ENCODE assay signal across 1 cellular context in genomic region chr17:54900457-54901229, GRCh38.
A peak's percentile ranks its signal among the peaks of the same experiment; 100 is the strongest.
TF ChIP-seq lines count a peak whose summit lies in the region.

A gene with protein sequence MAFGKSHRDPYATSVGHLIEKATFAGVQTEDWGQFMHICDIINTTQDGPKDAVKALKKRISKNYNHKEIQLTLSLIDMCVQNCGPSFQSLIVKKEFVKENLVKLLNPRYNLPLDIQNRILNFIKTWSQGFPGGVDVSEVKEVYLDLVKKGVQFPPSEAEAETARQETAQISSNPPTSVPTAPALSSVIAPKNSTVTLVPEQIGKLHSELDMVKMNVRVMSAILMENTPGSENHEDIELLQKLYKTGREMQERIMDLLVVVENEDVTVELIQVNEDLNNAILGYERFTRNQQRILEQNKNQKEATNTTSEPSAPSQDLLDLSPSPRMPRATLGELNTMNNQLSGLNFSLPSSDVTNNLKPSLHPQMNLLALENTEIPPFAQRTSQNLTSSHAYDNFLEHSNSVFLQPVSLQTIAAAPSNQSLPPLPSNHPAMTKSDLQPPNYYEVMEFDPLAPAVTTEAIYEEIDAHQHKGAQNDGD (plus strand): TSS chr17:54900852. CDS start chr17:54900866, 14 bp downstream.

TF ChIP-seq in HepG2, 621 proteins besides CTCF, POLR2A, EP300 and RAD21 (continued from another document and continues in another):
- TF ChIP-seq ZNF784 (CRISPR knock-in tag; IDR thresholded peaks at IDR 0.05; ENCODE audit: borderline replicate concordance) (peak; percentile 81; the same call in 1 of the 2 replicates), ZNF101 (CRISPR knock-in tag; IDR thresholded peaks at IDR 0.05; ENCODE audit: borderline replicate concordance, low read depth) (0 out of 2 replicates have a peak, but pooled peaks have one; percentile 62), KAT7 (CRISPR knock-in tag; IDR thresholded peaks at IDR 0.05; ENCODE audit: borderline replicate concordance) (peak; percentile 77), CHD4 (IDR thresholded peaks at IDR 0.05; ENCODE audit: borderline replicate concordance, low read length) (no peak), HNRNPL (IDR thresholded peaks at IDR 0.05; ENCODE audit: low read depth, low read length) (peak; percentile 89; the same call in 1 of the 2 replicates), UBTF (CRISPR knock-in tag; IDR thresholded peaks at IDR 0.05) (peak; percentile 95), CCDC6 (CRISPR knock-in tag; IDR thresholded peaks at IDR 0.05) (peak; percentile 66), ETV5 (CRISPR knock-in tag; IDR thresholded peaks at IDR 0.05; ENCODE audit: borderline replicate concordance) (no peak), FLYWCH1 (CRISPR knock-in tag; IDR thresholded peaks at IDR 0.05) (no peak), IRF1 (CRISPR knock-in tag; IDR thresholded peaks at IDR 0.05; ENCODE audit: low read depth) (0 out of 2 replicates have a peak, but pooled peaks have one; percentile 58), ZNF800 (CRISPR knock-in tag; IDR thresholded peaks at IDR 0.05) (peak; percentile 79), ZSCAN21 (CRISPR knock-in tag; IDR thresholded peaks at IDR 0.05; ENCODE audit: borderline replicate concordance) (peak; percentile 85; the same call in 1 of the 2 replicates), SMYD3 (CRISPR knock-in tag; IDR thresholded peaks at IDR 0.05) (peak; percentile 49; the same call in 1 of the 2 replicates), DRAP1 (CRISPR knock-in tag; IDR thresholded peaks at IDR 0.05) (no peak; the same call in none of the 2 replicates), SOX5 (CRISPR knock-in tag; IDR thresholded peaks at IDR 0.05; ENCODE audit: borderline replicate concordance) (peak; percentile 20; the same call in 1 of the 2 replicates), KDM5B (CRISPR knock-in tag; IDR thresholded peaks at IDR 0.05; ENCODE audit: borderline replicate concordance) (peak; percentile 78), ZNF556 (CRISPR knock-in tag; IDR thresholded peaks at IDR 0.05; ENCODE audit: borderline replicate concordance) (peak; percentile 81; the same call in 1 of the 2 replicates), RFX5 (IDR thresholded peaks at IDR 0.05; ENCODE audit: low read depth, low read length) (no peak), ZNF724P (CRISPR knock-in tag; IDR thresholded peaks at IDR 0.05; ENCODE audit: borderline replicate concordance) (no peak; the same call in 1 of the 2 replicates), ZBTB7A (CRISPR knock-in tag; IDR thresholded peaks at IDR 0.05) (no peak), SALL1 (CRISPR knock-in tag; IDR thresholded peaks at IDR 0.05) (peak; percentile 83), EED (CRISPR knock-in tag; IDR thresholded peaks at IDR 0.05) (peak; percentile 78; the same call in 1 of the 2 replicates), ZNF572 (CRISPR knock-in tag; IDR thresholded peaks at IDR 0.05) (0 out of 2 replicates have a peak, but pooled peaks have one; percentile 1), ZNF280B (CRISPR knock-in tag; IDR thresholded peaks at IDR 0.05; ENCODE audit: borderline replicate concordance) (no peak), POGK (CRISPR knock-in tag; conservative IDR thresholded peaks at IDR 0.05) (peak; percentile 74)
- TF ChIP-seq, protein P1, sequence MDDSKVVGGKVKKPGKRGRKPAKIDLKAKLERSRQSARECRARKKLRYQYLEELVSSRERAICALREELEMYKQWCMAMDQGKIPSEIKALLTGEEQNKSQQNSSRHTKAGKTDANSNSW (CRISPR knock-in tag; IDR thresholded peaks at IDR 0.05; ENCODE audit: borderline replicate concordance), result 0 out of 2 replicates have a peak, but pooled peaks have one; percentile 76
- TF ChIP-seq, protein P2, sequence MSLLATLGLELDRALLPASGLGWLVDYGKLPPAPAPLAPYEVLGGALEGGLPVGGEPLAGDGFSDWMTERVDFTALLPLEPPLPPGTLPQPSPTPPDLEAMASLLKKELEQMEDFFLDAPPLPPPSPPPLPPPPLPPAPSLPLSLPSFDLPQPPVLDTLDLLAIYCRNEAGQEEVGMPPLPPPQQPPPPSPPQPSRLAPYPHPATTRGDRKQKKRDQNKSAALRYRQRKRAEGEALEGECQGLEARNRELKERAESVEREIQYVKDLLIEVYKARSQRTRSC (CRISPR knock-in tag; IDR thresholded peaks at IDR 0.05; ENCODE audit: low read depth), result no peak
- TF ChIP-seq, protein P3, sequence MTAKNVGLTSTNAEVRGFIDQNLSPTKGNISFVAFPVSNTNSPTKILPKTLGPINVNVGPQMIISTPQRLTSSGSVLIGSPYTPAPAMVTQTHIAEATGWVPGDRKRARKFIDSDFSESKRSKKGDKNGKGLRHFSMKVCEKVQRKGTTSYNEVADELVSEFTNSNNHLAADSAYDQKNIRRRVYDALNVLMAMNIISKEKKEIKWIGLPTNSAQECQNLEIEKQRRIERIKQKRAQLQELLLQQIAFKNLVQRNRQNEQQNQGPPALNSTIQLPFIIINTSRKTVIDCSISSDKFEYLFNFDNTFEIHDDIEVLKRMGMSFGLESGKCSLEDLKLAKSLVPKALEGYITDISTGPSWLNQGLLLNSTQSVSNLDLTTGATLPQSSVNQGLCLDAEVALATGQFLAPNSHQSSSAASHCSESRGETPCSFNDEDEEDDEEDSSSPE (CRISPR knock-in tag; IDR thresholded peaks at IDR 0.05), result peak; percentile 83
- TF ChIP-seq, protein P4, sequence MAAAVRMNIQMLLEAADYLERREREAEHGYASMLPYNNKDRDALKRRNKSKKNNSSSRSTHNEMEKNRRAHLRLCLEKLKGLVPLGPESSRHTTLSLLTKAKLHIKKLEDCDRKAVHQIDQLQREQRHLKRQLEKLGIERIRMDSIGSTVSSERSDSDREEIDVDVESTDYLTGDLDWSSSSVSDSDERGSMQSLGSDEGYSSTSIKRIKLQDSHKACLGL (CRISPR knock-in tag; IDR thresholded peaks at IDR 0.05), result peak; percentile 12; the same call in 1 of the 2 replicates
- TF ChIP-seq, protein P5, sequence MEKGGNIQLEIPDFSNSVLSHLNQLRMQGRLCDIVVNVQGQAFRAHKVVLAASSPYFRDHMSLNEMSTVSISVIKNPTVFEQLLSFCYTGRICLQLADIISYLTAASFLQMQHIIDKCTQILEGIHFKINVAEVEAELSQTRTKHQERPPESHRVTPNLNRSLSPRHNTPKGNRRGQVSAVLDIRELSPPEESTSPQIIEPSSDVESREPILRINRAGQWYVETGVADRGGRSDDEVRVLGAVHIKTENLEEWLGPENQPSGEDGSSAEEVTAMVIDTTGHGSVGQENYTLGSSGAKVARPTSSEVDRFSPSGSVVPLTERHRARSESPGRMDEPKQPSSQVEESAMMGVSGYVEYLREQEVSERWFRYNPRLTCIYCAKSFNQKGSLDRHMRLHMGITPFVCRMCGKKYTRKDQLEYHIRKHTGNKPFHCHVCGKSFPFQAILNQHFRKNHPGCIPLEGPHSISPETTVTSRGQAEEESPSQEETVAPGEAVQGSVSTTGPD (CRISPR knock-in tag; IDR thresholded peaks at IDR 0.05), result no peak; the same call in 1 of the 2 replicates
- TF ChIP-seq, protein P6, sequence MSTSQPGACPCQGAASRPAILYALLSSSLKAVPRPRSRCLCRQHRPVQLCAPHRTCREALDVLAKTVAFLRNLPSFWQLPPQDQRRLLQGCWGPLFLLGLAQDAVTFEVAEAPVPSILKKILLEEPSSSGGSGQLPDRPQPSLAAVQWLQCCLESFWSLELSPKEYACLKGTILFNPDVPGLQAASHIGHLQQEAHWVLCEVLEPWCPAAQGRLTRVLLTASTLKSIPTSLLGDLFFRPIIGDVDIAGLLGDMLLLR (CRISPR knock-in tag; IDR thresholded peaks at IDR 0.05), result no peak; the same call in 1 of the 2 replicates
